18 cellular contexts compared by ENCODE assay signal in the genomic region with DNA sequence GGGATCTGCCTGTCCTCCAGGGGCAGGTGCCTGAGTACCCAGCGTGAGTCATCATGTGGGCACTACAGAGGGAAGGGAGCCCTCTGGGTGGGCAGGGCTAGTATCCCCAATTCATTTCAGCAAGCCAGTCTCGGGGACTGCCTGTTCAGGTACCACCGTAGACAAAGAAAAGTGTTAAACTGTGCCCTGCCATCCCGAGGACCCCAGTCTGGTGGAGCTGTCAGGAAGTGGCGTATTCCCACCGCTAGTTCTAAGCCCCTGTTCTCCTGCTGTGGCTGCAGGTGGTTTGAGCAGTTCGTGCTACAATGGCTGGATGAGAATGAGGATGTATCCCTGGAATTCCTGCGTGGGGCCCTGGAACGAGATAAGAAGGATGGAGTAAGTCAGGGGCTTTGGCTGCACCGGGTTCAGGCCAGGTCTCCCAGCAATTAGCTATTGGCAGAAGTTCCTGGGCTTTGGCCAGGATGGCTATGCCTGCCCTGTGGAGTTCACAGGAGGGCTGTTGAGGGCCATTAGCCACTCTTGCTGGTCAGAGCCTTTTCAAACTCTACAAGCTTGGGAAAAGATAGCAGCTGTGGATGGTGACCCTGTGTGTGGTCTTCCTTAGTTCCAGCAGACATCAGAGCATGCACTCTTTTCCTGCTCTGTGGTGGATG.
"Had no signal": no experiment of that assay in that cellular context is flagged by ENCODE, and none has a peak within 500 bp of the region (broad histone marks: within the 10 kb centered on the region; RNA-seq: fewer than 3 reads in every experiment).

No MANE protein-coding gene starts in this region.

- DNase-seq: activated B cell treated with CpG ODN at 0.5 μM for 24 hours; activated CD4-positive, alpha-beta T cell treated with anti-CD3 and anti-CD28 coated beads for 36 hours; activated CD4-positive, alpha-beta T cell treated with anti-CD3 and anti-CD28 coated beads, Interleukin-2, amount 50 U/mL, for 4 hours; activated effector memory CD4-positive, alpha-beta T cell treated with Interleukin-2 at 50 U/mL for 16 hours; activated naive CD4-positive, alpha-beta T cell treated with anti-CD3 and anti-CD28 coated beads for 36 hours; activated T-cell treated with anti-CD3 and anti-CD28 coated beads, Interleukin-2, amount 50 U/mL, for 72 hours; anterior cingulate cortex; central memory CD4-positive, alpha-beta T cell; effector memory CD4-positive, alpha-beta T cell; left lung; mammary epithelial cell; natural killer cell; ovary; stimulated activated CD4-positive, alpha-beta T cell treated with anti-CD3 and anti-CD28 coated beads, Interleukin-4, amount 100 ng/mL, for 24 hours; stimulated activated naive CD8-positive, alpha-beta T cell treated with anti-CD3 and anti-CD28 coated beads, Interleukin-15, Interleukin-2, amounts not matched to agents 100 U/mL and 50 U/mL, for 24 hours; T1000; upper lobe of right lung had no signal

- H3K27me3 ChIP-seq: left lung, ovary, upper lobe of right lung had no signal

- H3K9me3 ChIP-seq: left lung, ovary, prostate gland, upper lobe of right lung had no signal

- ATAC-seq: activated CD4-positive, alpha-beta T cell treated with anti-CD3 and anti-CD28 coated beads for 36 hours; left lung; natural killer cell; upper lobe of right lung had no signal

- H3K4me3 ChIP-seq: left lung, ovary, prostate gland, upper lobe of right lung had no signal

- H3K36me3 ChIP-seq: ovary had no signal

- H3K4me1 ChIP-seq: left lung, prostate gland, upper lobe of right lung had no signal

- H3K27ac ChIP-seq: left lung, ovary, prostate gland, upper lobe of right lung had no signal
